In genomic region chr1:66641851-66642473, GRCh38 we compare ENCODE assay signal across 22 cellular contexts.
DNase-seq lines count a peak whose midpoint lies in the region; ATAC-seq and TF ChIP-seq lines count a peak whose summit lies in the region.
"Had no signal": no experiment of that assay in that cellular context is flagged by ENCODE, and none has a peak within 500 bp of the region (broad histone marks: within the 10 kb centered on the region; RNA-seq: fewer than 3 reads in every experiment).

No MANE protein-coding gene starts in this region.

- DNase-seq in EL (peak; percentile 17), adipocyte (ENCODE audit: low read depth) (peak; percentile 62), mesendoderm (peak; percentile 11), NCI-H510A treated with DMSO at 0.1 percent for 48 hours (lab: John Stamatoyannopoulos, UW) (no peak), BE2C (no peak)
- no peak for DNase-seq in stimulated activated CD4-positive, alpha-beta T cell treated with anti-CD3 and anti-CD28 coated beads, Interleukin-12 subunit alpha, Interleukin-12 subunit beta, amount 100 ng/mL, for 4 hours
- DNase-seq: CD4-positive, alpha-beta T cell; COR-L47; GF-D8; KG1; NCI-H1092 treated with DMSO at 0.1 percent for 48 hours; NCI-H1436 treated with DMSO at 0.1 percent for 48 hours; NCI-H2029; NCI-H2227 treated with DMSO at 0.1 percent for 48 hours; NCI-H510A; NCI-H774; SJCRH30 had no signal

- no peak overlapping the region for H3K4ac ChIP-seq in mesendoderm (ENCODE audit: low read depth, low read length)

- H3K9me2 ChIP-seq in Loucy (replicated peaks; ENCODE audit: low read depth, low read length), result no peaks in the 10 kb centered on the region

- H3K27ac ChIP-seq in mesendoderm (ENCODE audit: low read depth, low read length), result no peak overlapping the region
- H3K27ac ChIP-seq: BLaER1, HL-60, SJCRH30 had no signal

- no peak for ATAC-seq in GM18498 (IDR thresholded peaks at IDR 0.05; ENCODE audit: unreplicated experiment)
- ATAC-seq: Panc1 had no signal

- H3K9me3 ChIP-seq in Loucy (ENCODE audit: insufficient read depth, low read depth, low read length) (no peaks in the 10 kb centered on the region), adipocyte (ENCODE audit: control insufficient read depth, low read length) (no peaks in the 10 kb centered on the region), BE2C (no peaks in the 10 kb centered on the region)
- H3K9me3 ChIP-seq: BLaER1, SJCRH30 had no signal

- H3F3A ChIP-seq in Loucy (ENCODE audit: low read depth), result no peaks in the 10 kb centered on the region

- WGBS in mesendoderm (ENCODE audit: extremely low coverage, insufficient coverage, low lambda C conversion rate), result 100% methylated on average over 1 of the region's 4 CpGs

- H2BK15ac ChIP-seq in mesendoderm (replicated peaks; ENCODE audit: low read depth), result no peak overlapping the region

- H3K4me1 ChIP-seq in Loucy (ENCODE audit: insufficient read depth, low read length, poor library complexity, severe bottlenecking) (peaks cover 6% of the 10 kb centered on the region), adipocyte (ENCODE audit: control insufficient read depth, insufficient read depth, low read length) (no peaks in the 10 kb centered on the region), mesendoderm (ENCODE audit: control insufficient read depth, low read depth, low read length) (peaks cover 2% of the 10 kb centered on the region), BE2C (no peaks in the 10 kb centered on the region)
- H3K4me1 ChIP-seq: BLaER1, SJCRH30 had no signal

- no peaks in the 10 kb centered on the region for H3K79me1 ChIP-seq in mesendoderm (ENCODE audit: low read length)

- no peak overlapping the region for H2BK5ac ChIP-seq in mesendoderm (ENCODE audit: low read length)

- no peak overlapping the region for H2BK120ac ChIP-seq in mesendoderm (ENCODE audit: low read depth, low read length)

- no peak overlapping the region for H3K56ac ChIP-seq in mesendoderm (ENCODE audit: low read length)

- H2AFZ ChIP-seq in Loucy (ENCODE audit: low read length), result peak overlapping the region; percentile 38

- H4K8ac ChIP-seq in mesendoderm (ENCODE audit: low read depth, low read length), result no peak overlapping the region

- no peak overlapping the region for H3K9ac ChIP-seq in Loucy (ENCODE audit: low read depth, low read length, poor library complexity, severe bottlenecking)
- H3K9ac ChIP-seq in adipocyte (ENCODE audit: low read length), result no peak overlapping the region
- H3K9ac ChIP-seq in mesendoderm (ENCODE audit: low read length), result no peak overlapping the region
- H3K9ac ChIP-seq: BLaER1 had no signal

- H3K79me2 ChIP-seq in Loucy (ENCODE audit: insufficient read depth, low read length) (no peaks in the 10 kb centered on the region), mesendoderm (ENCODE audit: control insufficient read depth, insufficient read depth, low read length) (no peaks in the 10 kb centered on the region)

- H2AK5ac ChIP-seq in mesendoderm (ENCODE audit: low read length), result no peak overlapping the region

- H3K18ac ChIP-seq in mesendoderm (ENCODE audit: low read length), result no peak overlapping the region

- H4K5ac ChIP-seq in mesendoderm (ENCODE audit: low read length), result no peak overlapping the region

- H3K36me3 ChIP-seq in Loucy (ENCODE audit: insufficient read depth, low read length) (no peaks in the 10 kb centered on the region), adipocyte (ENCODE audit: control insufficient read depth, insufficient read depth, low read length, severe bottlenecking) (no peaks in the 10 kb centered on the region), mesendoderm (ENCODE audit: control insufficient read depth, insufficient read depth, low read length) (no peaks in the 10 kb centered on the region), BE2C (no peaks in the 10 kb centered on the region; the same call in 1 of the 2 replicates)
- H3K36me3 ChIP-seq: BLaER1, SJCRH30 had no signal

- H3K4me2 ChIP-seq in Loucy (ENCODE audit: low read depth, low read length, poor library complexity, severe bottlenecking) (no peak overlapping the region), mesendoderm (ENCODE audit: low read length) (no peak overlapping the region)
- H3K4me2 ChIP-seq: BLaER1 had no signal

- no peaks in the 10 kb centered on the region for H4K20me1 ChIP-seq in Loucy (ENCODE audit: insufficient read depth, low read length, poor library complexity, severe bottlenecking)
- H4K20me1 ChIP-seq: BLaER1 had no signal

- no peak overlapping the region for H3K23ac ChIP-seq in mesendoderm (ENCODE audit: low read length)

- no peak overlapping the region for H3K4me3 ChIP-seq in Loucy (ENCODE audit: low read length, poor library complexity, severe bottlenecking)
- no peak overlapping the region for H3K4me3 ChIP-seq in adipocyte (ENCODE audit: low read length)
- H3K4me3 ChIP-seq in mesendoderm (ENCODE audit: low read length), result no peak overlapping the region
- H3K4me3 ChIP-seq in BE2C (ENCODE audit: low read depth, low read length), result no peak overlapping the region
- H3K4me3 ChIP-seq: BLaER1, SJCRH30 had no signal

- TF ChIP-seq CTCF in Loucy (conservative IDR thresholded peaks at IDR 0.05; ENCODE audit: low read length) (no peak), BE2C (IDR thresholded peaks at IDR 0.05; ENCODE audit: low read depth, low read length) (no peak)

- H3K27me3 ChIP-seq in Loucy (ENCODE audit: insufficient read depth, low read length, poor library complexity, severe bottlenecking) (no peaks in the 10 kb centered on the region), adipocyte (replicated peaks; ENCODE audit: control insufficient read depth, insufficient read depth, low read length) (no peaks in the 10 kb centered on the region), mesendoderm (ENCODE audit: insufficient read depth, low read length, poor library complexity) (no peaks in the 10 kb centered on the region), BE2C (no peaks in the 10 kb centered on the region)
- H3K27me3 ChIP-seq: BLaER1, SJCRH30 had no signal

Comparison
In these comparisons a context has a peak if more than half of its experiments do, and no peak if none do; other contexts are left out.
1. DNase-seq: peak in EL (single experiment), adipocyte (single experiment) and mesendoderm (single experiment); none in NCI-H510A treated with DMSO at 0.1 percent for 48 hours (single experiment), BE2C (single experiment) and stimulated activated CD4-positive, alpha-beta T cell treated with anti-CD3 and anti-CD28 coated beads, Interleukin-12 subunit alpha, Interleukin-12 subunit beta, amount 100 ng/mL, for 4 hours (single experiment).